ENCODE assay signal across 18 cellular contexts in genomic region chr15:27690290-27690689, GRCh38.
"Had no signal": no experiment of that assay in that cellular context is flagged by ENCODE, and none has a peak within 500 bp of the region (broad histone marks: within the 10 kb centered on the region; RNA-seq: fewer than 3 reads in every experiment).

No MANE protein-coding gene starts in this region.

- H3K4me2 ChIP-seq: hepatocyte had no signal

- H3K36me3 ChIP-seq: ovary, right atrium auricular region, sigmoid colon, thoracic aorta, transverse colon had no signal

- H3K27ac Mint-ChIP-seq: naive thymus-derived CD4-positive, alpha-beta T cell; nephron progenitor cell; stimulated activated naive B cell treated with anti-CD40 and anti-IgM and Interleukin-4, amounts not matched to agents 10 μg/mL and 1 μg/mL and 100 μg/mL, for 72 hours; stimulated activated naive CD8-positive, alpha-beta T cell treated with anti-CD3 and anti-CD28 coated beads, Interleukin-15, amount 100 ng/mL, for 72 hours had no signal

- ATAC-seq: foreskin keratinocyte; naive thymus-derived CD4-positive, alpha-beta T cell; stimulated activated naive B cell treated with anti-CD40 and anti-IgM and Interleukin-4, amounts not matched to agents 10 μg/mL and 1 μg/mL and 100 μg/mL, for 72 hours; stimulated activated naive CD8-positive, alpha-beta T cell treated with anti-CD3 and anti-CD28 coated beads, Interleukin-15, amount 100 ng/mL, for 72 hours had no signal

- H3K27me3 Mint-ChIP-seq: stimulated activated naive B cell treated with anti-CD40 and anti-IgM and Interleukin-4, amounts not matched to agents 10 μg/mL and 1 μg/mL and 100 μg/mL, for 72 hours; stimulated activated naive CD8-positive, alpha-beta T cell treated with anti-CD3 and anti-CD28 coated beads, Interleukin-15, amount 100 ng/mL, for 72 hours had no signal

- H3K36me3 Mint-ChIP-seq: stimulated activated naive B cell treated with anti-CD40 and anti-IgM and Interleukin-4, amounts not matched to agents 10 μg/mL and 1 μg/mL and 100 μg/mL, for 72 hours had no signal

- DNase-seq: dermis blood vessel endothelial cell; erythroblast; foreskin keratinocyte; head of caudate nucleus; kidney glomerular epithelial cell; naive thymus-derived CD4-positive, alpha-beta T cell; nephron progenitor cell; ovary; sigmoid colon; stimulated activated CD4-positive, alpha-beta T cell treated with anti-CD3 and anti-CD28 coated beads, Interleukin-2, amount 100 ng/mL, for 24 hours; stimulated activated CD4-positive, alpha-beta T cell treated with anti-CD3 and anti-CD28 coated beads, Interleukin-4, amount 100 ng/mL, for 4 hours; stimulated activated naive B cell treated with anti-CD40 and anti-IgM and Interleukin-4, amounts not matched to agents 10 μg/mL and 1 μg/mL and 100 μg/mL, for 72 hours; stimulated activated naive CD8-positive, alpha-beta T cell treated with anti-CD3 and anti-CD28 coated beads, Interleukin-15, amount 100 ng/mL, for 72 hours; transverse colon had no signal

- H3K27me3 ChIP-seq: foreskin keratinocyte, hepatocyte, ovary, right atrium auricular region, sigmoid colon, transverse colon had no signal

- H3K4me1 ChIP-seq: sigmoid colon, transverse colon had no signal

- H3K79me2 ChIP-seq: hepatocyte had no signal

- H3K27ac ChIP-seq: foreskin keratinocyte, hepatocyte, ovary, right atrium auricular region, sigmoid colon, skin epidermis, thoracic aorta, transverse colon had no signal

- H3K9me3 Mint-ChIP-seq: nephron progenitor cell had no signal

- H3K4me3 ChIP-seq: hepatocyte, ovary, right atrium auricular region, sigmoid colon, skin epidermis, thoracic aorta, transverse colon had no signal

- H3K4me1 Mint-ChIP-seq: naive thymus-derived CD4-positive, alpha-beta T cell; nephron progenitor cell; stimulated activated naive B cell treated with anti-CD40 and anti-IgM and Interleukin-4, amounts not matched to agents 10 μg/mL and 1 μg/mL and 100 μg/mL, for 72 hours; stimulated activated naive CD8-positive, alpha-beta T cell treated with anti-CD3 and anti-CD28 coated beads, Interleukin-15, amount 100 ng/mL, for 72 hours had no signal

- H3K4me3 Mint-ChIP-seq: naive thymus-derived CD4-positive, alpha-beta T cell; nephron progenitor cell; stimulated activated naive B cell treated with anti-CD40 and anti-IgM and Interleukin-4, amounts not matched to agents 10 μg/mL and 1 μg/mL and 100 μg/mL, for 72 hours; stimulated activated naive CD8-positive, alpha-beta T cell treated with anti-CD3 and anti-CD28 coated beads, Interleukin-15, amount 100 ng/mL, for 72 hours had no signal
